ENCODE assay signal across 1 cellular context in genomic region chr1:154329152-154329521, GRCh38.
A peak's percentile ranks its signal among the peaks of the same experiment; 100 is the strongest.
TF ChIP-seq lines count a peak whose summit lies in the region.

No MANE protein-coding gene starts in this region.

TF ChIP-seq in HEK293, 187 proteins besides CTCF, POLR2A, EP300 and RAD21 (continued from another document):
- TF ChIP-seq, protein P1, sequence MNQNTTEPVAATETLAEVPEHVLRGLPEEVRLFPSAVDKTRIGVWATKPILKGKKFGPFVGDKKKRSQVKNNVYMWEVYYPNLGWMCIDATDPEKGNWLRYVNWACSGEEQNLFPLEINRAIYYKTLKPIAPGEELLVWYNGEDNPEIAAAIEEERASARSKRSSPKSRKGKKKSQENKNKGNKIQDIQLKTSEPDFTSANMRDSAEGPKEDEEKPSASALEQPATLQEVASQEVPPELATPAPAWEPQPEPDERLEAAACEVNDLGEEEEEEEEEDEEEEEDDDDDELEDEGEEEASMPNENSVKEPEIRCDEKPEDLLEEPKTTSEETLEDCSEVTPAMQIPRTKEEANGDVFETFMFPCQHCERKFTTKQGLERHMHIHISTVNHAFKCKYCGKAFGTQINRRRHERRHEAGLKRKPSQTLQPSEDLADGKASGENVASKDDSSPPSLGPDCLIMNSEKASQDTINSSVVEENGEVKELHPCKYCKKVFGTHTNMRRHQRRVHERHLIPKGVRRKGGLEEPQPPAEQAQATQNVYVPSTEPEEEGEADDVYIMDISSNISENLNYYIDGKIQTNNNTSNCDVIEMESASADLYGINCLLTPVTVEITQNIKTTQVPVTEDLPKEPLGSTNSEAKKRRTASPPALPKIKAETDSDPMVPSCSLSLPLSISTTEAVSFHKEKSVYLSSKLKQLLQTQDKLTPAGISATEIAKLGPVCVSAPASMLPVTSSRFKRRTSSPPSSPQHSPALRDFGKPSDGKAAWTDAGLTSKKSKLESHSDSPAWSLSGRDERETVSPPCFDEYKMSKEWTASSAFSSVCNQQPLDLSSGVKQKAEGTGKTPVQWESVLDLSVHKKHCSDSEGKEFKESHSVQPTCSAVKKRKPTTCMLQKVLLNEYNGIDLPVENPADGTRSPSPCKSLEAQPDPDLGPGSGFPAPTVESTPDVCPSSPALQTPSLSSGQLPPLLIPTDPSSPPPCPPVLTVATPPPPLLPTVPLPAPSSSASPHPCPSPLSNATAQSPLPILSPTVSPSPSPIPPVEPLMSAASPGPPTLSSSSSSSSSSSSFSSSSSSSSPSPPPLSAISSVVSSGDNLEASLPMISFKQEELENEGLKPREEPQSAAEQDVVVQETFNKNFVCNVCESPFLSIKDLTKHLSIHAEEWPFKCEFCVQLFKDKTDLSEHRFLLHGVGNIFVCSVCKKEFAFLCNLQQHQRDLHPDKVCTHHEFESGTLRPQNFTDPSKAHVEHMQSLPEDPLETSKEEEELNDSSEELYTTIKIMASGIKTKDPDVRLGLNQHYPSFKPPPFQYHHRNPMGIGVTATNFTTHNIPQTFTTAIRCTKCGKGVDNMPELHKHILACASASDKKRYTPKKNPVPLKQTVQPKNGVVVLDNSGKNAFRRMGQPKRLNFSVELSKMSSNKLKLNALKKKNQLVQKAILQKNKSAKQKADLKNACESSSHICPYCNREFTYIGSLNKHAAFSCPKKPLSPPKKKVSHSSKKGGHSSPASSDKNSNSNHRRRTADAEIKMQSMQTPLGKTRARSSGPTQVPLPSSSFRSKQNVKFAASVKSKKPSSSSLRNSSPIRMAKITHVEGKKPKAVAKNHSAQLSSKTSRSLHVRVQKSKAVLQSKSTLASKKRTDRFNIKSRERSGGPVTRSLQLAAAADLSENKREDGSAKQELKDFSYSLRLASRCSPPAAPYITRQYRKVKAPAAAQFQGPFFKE (tag by site-specific recombination; IDR thresholded peaks at IDR 0.05; ENCODE audit: borderline replicate concordance) = no peak
- TF ChIP-seq ZNF670 (tag by site-specific recombination; IDR thresholded peaks at IDR 0.05; ENCODE audit: low read depth) (no peak), ZNF133 (tag by site-specific recombination; IDR thresholded peaks at IDR 0.05) (no peak), ZNF558 (tag by site-specific recombination; IDR thresholded peaks at IDR 0.05) (no peak), SP7 (tag by site-specific recombination; IDR thresholded peaks at IDR 0.05) (0 out of 2 replicates have a peak, but pooled peaks have one; percentile 8), ZNF664 (tag by site-specific recombination; IDR thresholded peaks at IDR 0.05) (no peak), GLIS2 (tag by site-specific recombination; IDR thresholded peaks at IDR 0.05) (peak; percentile 47; the same call in 1 of the 2 replicates), ZBTB26 (tag by site-specific recombination; optimal IDR thresholded peaks at IDR 0.05) (no peak), ZNF423 (tag by site-specific recombination; IDR thresholded peaks at IDR 0.05) (0 out of 2 replicates have a peak, but pooled peaks have one; percentile 40), ZNF174 (tag by site-specific recombination; IDR thresholded peaks at IDR 0.05) (no peak), ZXDB (tag by site-specific recombination; IDR thresholded peaks at IDR 0.05) (no peak), ZIC2 (tag by site-specific recombination; IDR thresholded peaks at IDR 0.05) (peak; percentile 97), ZNF114 (tag by site-specific recombination; IDR thresholded peaks at IDR 0.05) (no peak), ZNF394 (tag by site-specific recombination; IDR thresholded peaks at IDR 0.05; ENCODE audit: borderline replicate concordance) (no peak), ZNF175 (tag by site-specific recombination; IDR thresholded peaks at IDR 0.05) (no peak), ZNF221 (tag by site-specific recombination; IDR thresholded peaks at IDR 0.05; ENCODE audit: borderline replicate concordance) (no peak), GFI1B (tag by site-specific recombination; IDR thresholded peaks at IDR 0.05) (no peak), SETDB1 (IDR thresholded peaks at IDR 0.05; ENCODE audit: insufficient read length, low read length) (no peak), ZNF658 (tag by site-specific recombination; IDR thresholded peaks at IDR 0.05) (no peak), MYNN (tag by site-specific recombination; IDR thresholded peaks at IDR 0.05; ENCODE audit: borderline replicate concordance) (no peak), ZNF280C (tag by site-specific recombination; IDR thresholded peaks at IDR 0.05) (no peak), ZNF311 (tag by site-specific recombination; IDR thresholded peaks at IDR 0.05; ENCODE audit: borderline replicate concordance) (no peak), PATZ1 (tag by site-specific recombination; IDR thresholded peaks at IDR 0.05) (peak; percentile 63), ZNF404 (tag by site-specific recombination; IDR thresholded peaks at IDR 0.05) (no peak), ZNF707 (tag by site-specific recombination; IDR thresholded peaks at IDR 0.05) (0 out of 2 replicates have a peak, but pooled peaks have one; percentile 25)
- TF ChIP-seq, protein P2, sequence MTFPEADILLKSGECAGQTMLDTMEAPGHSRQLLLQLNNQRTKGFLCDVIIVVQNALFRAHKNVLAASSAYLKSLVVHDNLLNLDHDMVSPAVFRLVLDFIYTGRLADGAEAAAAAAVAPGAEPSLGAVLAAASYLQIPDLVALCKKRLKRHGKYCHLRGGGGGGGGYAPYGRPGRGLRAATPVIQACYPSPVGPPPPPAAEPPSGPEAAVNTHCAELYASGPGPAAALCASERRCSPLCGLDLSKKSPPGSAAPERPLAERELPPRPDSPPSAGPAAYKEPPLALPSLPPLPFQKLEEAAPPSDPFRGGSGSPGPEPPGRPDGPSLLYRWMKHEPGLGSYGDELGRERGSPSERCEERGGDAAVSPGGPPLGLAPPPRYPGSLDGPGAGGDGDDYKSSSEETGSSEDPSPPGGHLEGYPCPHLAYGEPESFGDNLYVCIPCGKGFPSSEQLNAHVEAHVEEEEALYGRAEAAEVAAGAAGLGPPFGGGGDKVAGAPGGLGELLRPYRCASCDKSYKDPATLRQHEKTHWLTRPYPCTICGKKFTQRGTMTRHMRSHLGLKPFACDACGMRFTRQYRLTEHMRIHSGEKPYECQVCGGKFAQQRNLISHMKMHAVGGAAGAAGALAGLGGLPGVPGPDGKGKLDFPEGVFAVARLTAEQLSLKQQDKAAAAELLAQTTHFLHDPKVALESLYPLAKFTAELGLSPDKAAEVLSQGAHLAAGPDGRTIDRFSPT (tag by site-specific recombination; IDR thresholded peaks at IDR 0.05) = 0 out of 2 replicates have a peak, but pooled peaks have one; percentile 30
